In the genomic region with DNA sequence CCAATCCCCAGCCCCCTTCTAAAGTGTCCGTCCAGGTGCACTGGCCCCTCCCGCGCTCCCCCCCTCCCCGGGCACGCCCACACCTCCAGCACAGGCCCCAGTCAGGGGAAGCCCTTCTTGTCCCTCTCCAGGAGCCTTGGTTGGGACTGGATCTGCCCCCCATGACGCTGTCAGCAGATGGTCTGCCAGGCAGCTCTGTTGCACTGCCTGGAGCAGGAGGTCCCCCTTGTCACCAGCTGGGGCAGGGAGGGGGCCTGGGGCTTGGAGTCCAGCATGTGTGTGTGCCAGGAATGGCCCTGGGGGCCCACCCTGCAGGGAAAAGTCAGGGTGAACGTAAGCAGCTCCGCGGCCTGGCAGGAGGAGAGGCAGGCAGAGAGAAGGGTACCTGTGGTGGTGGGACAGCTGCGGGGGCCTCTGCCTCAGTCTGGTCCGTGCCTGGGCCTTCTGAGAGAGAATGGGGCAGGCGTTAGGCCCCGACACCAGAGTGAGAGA, we compare ENCODE assay signal across 10 cellular contexts. TPM values are rescaled to one million over a fixed set of nuclear protein-coding genes. Genes with fewer than 3 reads are reported as not detected.
DNase-seq lines count a peak whose midpoint lies in the region; ATAC-seq and TF ChIP-seq lines count a peak whose summit lies in the region.
"Had no signal": no experiment of that assay in that cellular context is flagged by ENCODE, and none has a peak within 500 bp of the region (broad histone marks: within the 10 kb centered on the region; RNA-seq: fewer than 3 reads in every experiment).

No MANE protein-coding gene starts in this region.

- intact Hi-C loops in Panc1 (cut with micrococcal nuclease; ENCODE audit: unreplicated experiment), result no loop called here
- intact Hi-C loops in gastrocnemius medialis (cut with DNase I; ENCODE audit: low total_unique reads), result loop anchor here (2.0 kb wide), 1 partner anchor 45 kb away; no protein-coding TSS in a partner anchor

- no peak for TF ChIP-seq POLR2A in gastrocnemius medialis (IDR thresholded peaks at IDR 0.05)

- peak overlapping the region; percentile 42 for H3K4me3 Mint-ChIP-seq in endothelial cell (ENCODE audit: unreplicated experiment)

- TSS peak; percentile 89 for BruUV-seq in Panc1 (replicated peaks; lab: Mats Ljungman, UMichigan)

- H3K27ac Mint-ChIP-seq in endothelial cell (ENCODE audit: unreplicated experiment), result no peak overlapping the region

- in situ Hi-C loops in Panc1 (cut with HindIII; ENCODE audit: low pct_unique_long_range_greater_than_20kb, low sequenced_read_pairs), result no loop called here
- in situ Hi-C loops in gastrocnemius medialis (cut with MboI; ENCODE audit: low sequenced_read_pairs in 4 of 4), result no loop called here

- no peaks in the 10 kb centered on the region for H3K9me3 Mint-ChIP-seq in endothelial cell (ENCODE audit: unreplicated experiment)

- peaks cover 23% of the 10 kb centered on the region for H3K27me3 Mint-ChIP-seq in endothelial cell (ENCODE audit: unreplicated experiment)

- H3K4me1 Mint-ChIP-seq in endothelial cell (ENCODE audit: unreplicated experiment), result peaks cover 3% of the 10 kb centered on the region

- H3K27ac ChIP-seq in Panc1 (ENCODE audit: low read length) (peak overlapping the region; percentile 61; the same call in 1 of the 2 replicates), gastrocnemius medialis (peak overlapping the region; percentile 91 to 94 (median 93))

- peak overlapping the region; percentile 96 for H3K4me3 ChIP-seq in GM12875 (ENCODE audit: low read depth, low read length)
- H3K4me3 ChIP-seq in Panc1 (ENCODE audit: low read depth in 2 of 2, low read length in 2 of 2), result peak overlapping the region; percentile 63 to 64; a peak in 3 of 4 replicates
- peak overlapping the region in 2 of 4 donors; percentile 82 to 85 for H3K4me3 ChIP-seq in gastrocnemius medialis

- CTCF ChIA-PET in Panc1 (lab: Charles Lee), result interaction anchor here (1.2 kb wide), 1 partner anchor 59 kb away, joined by 3 read pairs; no protein-coding TSS in a partner anchor

- H3K9me3 ChIP-seq in Panc1 (ENCODE audit: control insufficient read depth, insufficient read depth, low read depth, low read length) (no peaks in the 10 kb centered on the region), gastrocnemius medialis (no peaks in the 10 kb centered on the region)

- no peak for TF ChIP-seq CTCF in GM12875 (IDR thresholded peaks at IDR 0.05; ENCODE audit: borderline replicate concordance, insufficient read depth, low read depth, low read length)
- TF ChIP-seq CTCF in Panc1 (IDR thresholded peaks at IDR 0.05), result no peak
- no peak for TF ChIP-seq CTCF in endothelial cell (IDR thresholded peaks at IDR 0.05; ENCODE audit: unreplicated experiment)
- no peak for TF ChIP-seq CTCF in gastrocnemius medialis (IDR thresholded peaks at IDR 0.05 in 4 of 5, conservative IDR thresholded peaks at IDR 0.05 in 1 of 5)

- DNase-seq in Panc1 (ENCODE audit: low read depth, low spot score) (no peak), endothelial cell (ENCODE audit: low spot score) (no peak), gastrocnemius medialis (no peak), SW 1271 (lab: John Stamatoyannopoulos, UW) (no peak)

- H3K27me3 ChIP-seq in Panc1 (ENCODE audit: control insufficient read depth, insufficient read depth, low read length), result no peaks in the 10 kb centered on the region
- no peaks in the 10 kb centered on the region for H3K27me3 ChIP-seq in gastrocnemius medialis

- 0 out of 2 replicates have a peak, but pooled peaks have one; percentile 1 for ATAC-seq in Panc1
- ATAC-seq in gastrocnemius medialis, result no peak
- ATAC-seq in GM21526 (IDR thresholded peaks at IDR 0.05; ENCODE audit: low FRiP score, unreplicated experiment), result no peak
- ATAC-seq in HG03520 (IDR thresholded peaks at IDR 0.05; ENCODE audit: unreplicated experiment), result no peak
- no peak for ATAC-seq in GM21528 (IDR thresholded peaks at IDR 0.05; ENCODE audit: low FRiP score, unreplicated experiment)

- H3K36me3 Mint-ChIP-seq in endothelial cell (ENCODE audit: low read depth, unreplicated experiment), result peaks cover 9% of the 10 kb centered on the region

- POLR2A ChIA-PET in Panc1 (lab: Charles Lee), result interaction anchor here (0.6 kb wide), 1 partner anchor 18 kb away, joined by 8 read pairs; no protein-coding TSS in a partner anchor

- H3K36me3 ChIP-seq in Panc1 (ENCODE audit: control insufficient read depth, insufficient read depth, low read length) (peaks cover 17% of the 10 kb centered on the region), gastrocnemius medialis (peaks cover 0 to 37% of the 10 kb centered on the region in 2 donors)

- peaks cover 40% of the 10 kb centered on the region for H3K4me1 ChIP-seq in Panc1 (ENCODE audit: control insufficient read depth, insufficient read depth, low read length)
- peaks cover 40 to 43% of the 10 kb centered on the region in 2 donors for H3K4me1 ChIP-seq in gastrocnemius medialis

RNA-seq across cellular contexts. Expression of gene IRF7, which starts 1.6 kb away (rescaled TPM):
- total RNA-seq in Panc1 (2021; ENCODE audit: unreplicated experiment), result 23.9 TPM
- polyA plus RNA-seq in Panc1 (2012; ENCODE audit: insufficient read length), result 24.1 TPM
- total RNA-seq in endothelial cell (ENCODE audit: unreplicated experiment), result 11.6 TPM
- 10 to 100 TPM; 15.5 to 37.1 (median 26.3) TPM for total RNA-seq in gastrocnemius medialis

RNA-seq across cellular contexts. Expression of gene CDHR5, which starts 10.6 kb away (rescaled TPM):
- not detected for total RNA-seq in Panc1 (2021; ENCODE audit: unreplicated experiment)
- 0.29 TPM for polyA plus RNA-seq in Panc1 (2012; ENCODE audit: insufficient read length)
- total RNA-seq in endothelial cell (ENCODE audit: unreplicated experiment), result not detected
- 1 to 10 TPM in 1 of 4 donors, under 1 TPM in 1, not detected in 2; 0.95 to 1.8 TPM for total RNA-seq in gastrocnemius medialis
- total RNA-seq: SK-MEL-5, temporal lobe had no signal

RNA-seq across cellular contexts. Expression of gene SCT, which starts 12.8 kb away (rescaled TPM):
- not detected for total RNA-seq in Panc1 (2021; ENCODE audit: unreplicated experiment)
- not detected for polyA plus RNA-seq in Panc1 (2012; ENCODE audit: insufficient read length)
- 1.8 TPM for total RNA-seq in endothelial cell (ENCODE audit: unreplicated experiment)
- total RNA-seq in gastrocnemius medialis, result not detected
- total RNA-seq: SK-MEL-5, temporal lobe had no signal

RNA-seq across cellular contexts. Expression of gene DRD4, which starts 22.9 kb away (rescaled TPM):
- total RNA-seq in Panc1 (2021; ENCODE audit: unreplicated experiment) (0.95 TPM), endothelial cell (ENCODE audit: unreplicated experiment) (0.33 TPM), gastrocnemius medialis (not detected)
- 3.0 TPM for polyA plus RNA-seq in Panc1 (2012; ENCODE audit: insufficient read length)
- total RNA-seq: SK-MEL-5, temporal lobe had no signal

RNA-seq across cellular contexts. Expression of gene PHRF1, which starts 37.9 kb away (rescaled TPM):
- total RNA-seq in Panc1 (2021; ENCODE audit: unreplicated experiment), result 90.6 TPM
- polyA plus RNA-seq in Panc1 (2012; ENCODE audit: insufficient read length), result 83.1 TPM
- total RNA-seq in endothelial cell (ENCODE audit: unreplicated experiment), result 29.5 TPM
- total RNA-seq in gastrocnemius medialis, result 10 to 100 TPM in 3 of 4 donors, 1 to 10 TPM in 1; 9.2 to 22.6 (median 20.8) TPM
